1 cellular context compared by ENCODE assay signal in the genomic region with DNA sequence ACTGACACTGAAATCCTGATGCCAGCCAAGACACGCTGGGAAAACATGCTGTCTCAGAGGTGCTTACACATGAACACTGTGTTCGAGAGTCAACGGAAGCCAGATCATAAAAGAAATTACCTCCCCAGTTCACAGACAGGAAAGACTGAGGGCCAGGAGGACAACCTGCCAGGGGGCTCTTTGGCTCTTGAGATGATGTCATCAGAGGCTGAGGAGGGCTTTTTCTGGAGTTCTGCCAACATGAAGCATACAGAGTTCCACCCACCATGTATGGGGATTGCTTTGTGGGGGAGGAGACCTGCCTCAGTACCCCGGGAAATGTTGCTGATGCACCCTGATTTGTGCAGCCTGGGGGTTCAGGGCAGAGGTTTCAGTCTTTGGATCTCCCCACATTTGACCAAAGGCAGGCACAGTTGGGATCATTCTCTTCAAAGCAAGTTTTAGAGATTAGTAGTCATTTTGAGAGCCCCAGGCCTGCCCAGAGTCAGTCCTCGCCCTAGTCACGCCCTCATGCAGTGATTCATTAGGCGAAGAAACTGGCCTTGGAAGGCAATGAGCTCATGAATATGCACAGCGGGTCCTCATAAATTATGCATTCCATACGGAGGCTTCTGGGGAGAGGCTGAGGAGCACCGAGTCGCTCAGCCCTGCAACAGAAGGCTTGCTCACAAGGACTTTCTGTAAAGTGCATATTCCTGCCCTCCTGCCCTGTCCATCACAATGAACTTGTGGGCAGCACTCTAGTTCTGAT.
A peak's percentile ranks its signal among the peaks of the same experiment; 100 is the strongest.
TF ChIP-seq lines count a peak whose summit lies in the region.

No MANE protein-coding gene starts in this region.

TF ChIP-seq in HEK293, 187 proteins besides CTCF, POLR2A, EP300 and RAD21 (continued from another document):
- TF ChIP-seq, protein P1, sequence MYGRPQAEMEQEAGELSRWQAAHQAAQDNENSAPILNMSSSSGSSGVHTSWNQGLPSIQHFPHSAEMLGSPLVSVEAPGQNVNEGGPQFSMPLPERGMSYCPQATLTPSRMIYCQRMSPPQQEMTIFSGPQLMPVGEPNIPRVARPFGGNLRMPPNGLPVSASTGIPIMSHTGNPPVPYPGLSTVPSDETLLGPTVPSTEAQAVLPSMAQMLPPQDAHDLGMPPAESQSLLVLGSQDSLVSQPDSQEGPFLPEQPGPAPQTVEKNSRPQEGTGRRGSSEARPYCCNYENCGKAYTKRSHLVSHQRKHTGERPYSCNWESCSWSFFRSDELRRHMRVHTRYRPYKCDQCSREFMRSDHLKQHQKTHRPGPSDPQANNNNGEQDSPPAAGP (tag by site-specific recombination; IDR thresholded peaks at IDR 0.05) = peak; percentile 70
- no peak for TF ChIP-seq ZNF184 (tag by site-specific recombination; IDR thresholded peaks at IDR 0.05)
- TF ChIP-seq, protein P2, sequence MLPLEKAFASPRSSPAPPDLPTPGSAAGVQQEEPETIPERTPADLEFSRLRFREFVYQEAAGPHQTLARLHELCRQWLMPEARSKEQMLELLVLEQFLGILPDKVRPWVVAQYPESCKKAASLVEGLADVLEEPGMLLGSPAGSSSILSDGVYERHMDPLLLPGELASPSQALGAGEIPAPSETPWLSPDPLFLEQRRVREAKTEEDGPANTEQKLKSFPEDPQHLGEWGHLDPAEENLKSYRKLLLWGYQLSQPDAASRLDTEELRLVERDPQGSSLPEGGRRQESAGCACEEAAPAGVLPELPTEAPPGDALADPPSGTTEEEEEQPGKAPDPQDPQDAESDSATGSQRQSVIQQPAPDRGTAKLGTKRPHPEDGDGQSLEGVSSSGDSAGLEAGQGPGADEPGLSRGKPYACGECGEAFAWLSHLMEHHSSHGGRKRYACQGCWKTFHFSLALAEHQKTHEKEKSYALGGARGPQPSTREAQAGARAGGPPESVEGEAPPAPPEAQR (tag by site-specific recombination; IDR thresholded peaks at IDR 0.05) = no peak
- no peak for TF ChIP-seq ZNF155 (tag by site-specific recombination; IDR thresholded peaks at IDR 0.05)
- TF ChIP-seq IKZF3 (tag by site-specific recombination; IDR thresholded peaks at IDR 0.05) = no peak
- peak; percentile 34; the same call in 1 of the 2 replicates for TF ChIP-seq EGR2 (tag by site-specific recombination; IDR thresholded peaks at IDR 0.05; ENCODE audit: low read depth)
- no peak for TF ChIP-seq ZBTB21 (tag by site-specific recombination; IDR thresholded peaks at IDR 0.05)
- TF ChIP-seq ZNF571 (tag by site-specific recombination; IDR thresholded peaks at IDR 0.05) = no peak
